Comparison of ENCODE assay signal across 8 cellular contexts in genomic region chr15:60649845-60650548, GRCh38.
DNase-seq lines count a peak whose midpoint lies in the region; ATAC-seq and TF ChIP-seq lines count a peak whose summit lies in the region.

No MANE protein-coding gene starts in this region.

- intact Hi-C loops in gastrocnemius medialis (cut with DNase I; ENCODE audit: low total_unique reads): loop anchor here (2.0 kb wide), 1 partner anchor 57 kb away; no protein-coding TSS in a partner anchor

- TF ChIP-seq POLR2A in GM18505 (IDR thresholded peaks at IDR 0.05; ENCODE audit: borderline replicate concordance, extremely low read depth, insufficient read depth, insufficient read length) (no peak), gastrocnemius medialis (IDR thresholded peaks at IDR 0.05) (no peak)

- DNase-seq in activated T-cell treated with anti-CD3 and anti-CD28 coated beads, Interleukin-2, amount 50 U/mL, for 72 hours: peak; percentile 44 to 48
- peak in 1 of 2 donors; percentile 22 for DNase-seq in gastrocnemius medialis
- no peak for DNase-seq in ureter (ENCODE audit: low spot score)
- no peak for DNase-seq in BE2C
- no peak for DNase-seq in EL
- no peak for DNase-seq in NCI-H2171 (lab: John Stamatoyannopoulos, UW)

- H3K9me3 Mint-ChIP-seq in activated T-cell treated with anti-CD3 and anti-CD28 coated beads, Interleukin-2, amount 50 U/mL, for 72 hours: no peaks in the 10 kb centered on the region

- H3K9me3 ChIP-seq in gastrocnemius medialis: no peaks in the 10 kb centered on the region
- H3K9me3 ChIP-seq in BE2C: no peaks in the 10 kb centered on the region

- H3K27me3 ChIP-seq in gastrocnemius medialis: no peaks in the 10 kb centered on the region
- H3K27me3 ChIP-seq in BE2C: no peaks in the 10 kb centered on the region

- H3K27me3 Mint-ChIP-seq in activated T-cell treated with anti-CD3 and anti-CD28 coated beads, Interleukin-2, amount 50 U/mL, for 72 hours (ENCODE audit: low read depth): no peaks in the 10 kb centered on the region

- H3K4me1 ChIP-seq in gastrocnemius medialis: peaks cover 58 to 59% of the 10 kb centered on the region in 2 donors
- H3K4me1 ChIP-seq in BE2C: peaks cover 5% of the 10 kb centered on the region; the same call in 1 of the 2 replicates

- in situ Hi-C loops in gastrocnemius medialis (cut with MboI; ENCODE audit: low sequenced_read_pairs in 4 of 4): no loop called here

- peak overlapping the region; percentile 87 for H3K27ac Mint-ChIP-seq in activated T-cell treated with anti-CD3 and anti-CD28 coated beads, Interleukin-2, amount 50 U/mL, for 72 hours

- peak overlapping the region in 3 of 4 donors; percentile 3 to 16 (median 8) for H3K4me3 ChIP-seq in gastrocnemius medialis
- no peak overlapping the region for H3K4me3 ChIP-seq in BE2C (ENCODE audit: low read depth, low read length)

- no peak for TF ChIP-seq CTCF in gastrocnemius medialis (IDR thresholded peaks at IDR 0.05 in 4 of 5, conservative IDR thresholded peaks at IDR 0.05 in 1 of 5)
- TF ChIP-seq CTCF in BE2C (IDR thresholded peaks at IDR 0.05; ENCODE audit: low read depth, low read length): no peak

- H3K4me1 Mint-ChIP-seq in activated T-cell treated with anti-CD3 and anti-CD28 coated beads, Interleukin-2, amount 50 U/mL, for 72 hours (ENCODE audit: low read depth): peaks cover 51% of the 10 kb centered on the region

- H3K27ac ChIP-seq in gastrocnemius medialis: peak overlapping the region; percentile 82 to 87 (median 83)

- H3K36me3 ChIP-seq in gastrocnemius medialis (no peaks in the 10 kb centered on the region), BE2C (no peaks in the 10 kb centered on the region)

- H3K4me3 Mint-ChIP-seq in activated T-cell treated with anti-CD3 and anti-CD28 coated beads, Interleukin-2, amount 50 U/mL, for 72 hours: peak overlapping the region; percentile 66 to 79

- no peaks in the 10 kb centered on the region for H3K36me3 Mint-ChIP-seq in activated T-cell treated with anti-CD3 and anti-CD28 coated beads, Interleukin-2, amount 50 U/mL, for 72 hours (ENCODE audit: insufficient read depth in 2 of 2)

- ATAC-seq in GM18505 (IDR thresholded peaks at IDR 0.05; ENCODE audit: unreplicated experiment): peak; percentile 51
- peak; percentile 53 for ATAC-seq in HG03139 (IDR thresholded peaks at IDR 0.05; ENCODE audit: unreplicated experiment)
- peak; percentile 94 to 95 for ATAC-seq in activated T-cell treated with anti-CD3 and anti-CD28 coated beads, Interleukin-2, amount 50 U/mL, for 72 hours (replicated peaks in 1 of 2)
- peak in 1 of 2 donors; percentile 17 for ATAC-seq in gastrocnemius medialis

Comparison
In these comparisons a context has a peak if more than half of its experiments do, and no peak if none do; other contexts are left out.
1. DNase-seq: peak in activated T-cell treated with anti-CD3 and anti-CD28 coated beads, Interleukin-2, amount 50 U/mL, for 72 hours (2 of 2); none in ureter (single experiment), BE2C (single experiment), EL (single experiment) and NCI-H2171 (single experiment).